In genomic region chr1:151060241-151061011, GRCh38 we compare ENCODE assay signal across 8 cellular contexts. TPM values are rescaled to one million over a fixed set of nuclear protein-coding genes. Genes with fewer than 3 reads are reported as not detected.
DNase-seq lines count a peak whose midpoint lies in the region; ATAC-seq and TF ChIP-seq lines count a peak whose summit lies in the region.

MLLT11 (plus strand) TSS chr1:151060397; CDS start chr1:151067225, 6,828 bp downstream.

- intact Hi-C loops in body of pancreas (cut with DNase I), result no loop called here
- intact Hi-C loops in prostate gland (cut with DNase I), result no loop called here

- H3K27me3 ChIP-seq in HL-60 (ENCODE audit: insufficient read depth, poor library complexity, severe bottlenecking) (no peaks in the 10 kb centered on the region), body of pancreas (no peaks in the 10 kb centered on the region), prostate gland (replicated peaks; ENCODE audit: insufficient read depth) (no peaks in the 10 kb centered on the region)

- ATAC-seq in body of pancreas, result peak; percentile 22

- H3K9me3 ChIP-seq in body of pancreas (no peaks in the 10 kb centered on the region), prostate gland (no peaks in the 10 kb centered on the region)

- H3K4me1 ChIP-seq in body of pancreas (peaks cover 35% of the 10 kb centered on the region), prostate gland (replicated peaks) (peaks cover 20% of the 10 kb centered on the region)

- TF ChIP-seq CTCF in HL-60 (IDR thresholded peaks at IDR 0.05; ENCODE audit: insufficient read depth, low read length) (no peak), body of pancreas (IDR thresholded peaks at IDR 0.05) (no peak), prostate gland (IDR thresholded peaks at IDR 0.05) (no peak)

- 10 to 16% methylated on average over 11 to 13 of the region's 13 CpGs for WGBS in body of pancreas, 2 donors
- WGBS in prostate gland, result under 1% methylated on average over 13 of the region's 13 CpGs

- peaks cover 0 to under 1% of the 10 kb centered on the region in 2 donors for H3K36me3 ChIP-seq in body of pancreas (replicated peaks in 1 of 2; ENCODE audit: insufficient read depth in 1 of 2, low read depth in 2 of 2)
- H3K36me3 ChIP-seq in prostate gland, result no peaks in the 10 kb centered on the region

- DNase-seq in C1 segment of cervical spinal cord (lab: John Stamatoyannopoulos, UW) (peak in 12 of 14 donors; percentile 20 to 87 (median 42)), HL-60 (ENCODE audit: low read depth in 1 of 2, low spot score in 1 of 2) (no peak), OCI-M1 (lab: John Stamatoyannopoulos, UW) (peak; percentile 90), body of pancreas (peak in 2 of 4 donors; percentile 16 to 31), hippocampal formation (lab: John Stamatoyannopoulos, UW) (peak; percentile 48 to 79), prostate gland (ENCODE audit: low spot score) (peak; percentile 19), GF-D8 (lab: John Stamatoyannopoulos, UW) (no peak), NCI-H2029 (lab: John Stamatoyannopoulos, UW) (no peak)

- peak within 1 kb of the TSS; percentile 87 for H3K4me3 ChIP-seq in HL-60 (replicated peaks; ENCODE audit: insufficient read depth, low read length)
- peak within 1 kb of the TSS; percentile 29 to 97 for H3K4me3 ChIP-seq in body of pancreas
- peak within 1 kb of the TSS; percentile 76 to 84 for H3K4me3 ChIP-seq in prostate gland

- TF ChIP-seq POLR2A in body of pancreas (IDR thresholded peaks at IDR 0.05) (no peak), prostate gland (IDR thresholded peaks at IDR 0.05) (no peak)

- H3K27ac ChIP-seq in HL-60 (replicated peaks) (peak within 1 kb of the TSS; percentile 90), body of pancreas (peak within 1 kb of the TSS; percentile 79 to 97 (median 89)), prostate gland (peak within 1 kb of the TSS; percentile 95)

RNA-seq across cellular contexts. Expression of gene MLLT11, which starts in this region (rescaled TPM):
- total RNA-seq in body of pancreas (1 to 10 TPM in 1 of 2 donors, under 1 TPM in 1; 0.26 to 1.6 TPM), prostate gland (1 to 10 TPM in 1 of 2 donors, under 1 TPM in 1; 0.64 to 1.9 TPM)

Comparison
In these comparisons a context has a peak if more than half of its experiments do, and no peak if none do; other contexts are left out.
1. DNase-seq: peak in C1 segment of cervical spinal cord (12 of 14), OCI-M1 (single experiment), hippocampal formation (2 of 2) and prostate gland (single experiment); none in HL-60 (0 of 2), GF-D8 (single experiment) and NCI-H2029 (single experiment).
2. Peak in every context shown above with its lines, with median percentiles within 50 percentile points of each other: H3K27ac ChIP-seq and H3K4me3 ChIP-seq.